28 cellular contexts compared by ENCODE assay signal in the genomic region with DNA sequence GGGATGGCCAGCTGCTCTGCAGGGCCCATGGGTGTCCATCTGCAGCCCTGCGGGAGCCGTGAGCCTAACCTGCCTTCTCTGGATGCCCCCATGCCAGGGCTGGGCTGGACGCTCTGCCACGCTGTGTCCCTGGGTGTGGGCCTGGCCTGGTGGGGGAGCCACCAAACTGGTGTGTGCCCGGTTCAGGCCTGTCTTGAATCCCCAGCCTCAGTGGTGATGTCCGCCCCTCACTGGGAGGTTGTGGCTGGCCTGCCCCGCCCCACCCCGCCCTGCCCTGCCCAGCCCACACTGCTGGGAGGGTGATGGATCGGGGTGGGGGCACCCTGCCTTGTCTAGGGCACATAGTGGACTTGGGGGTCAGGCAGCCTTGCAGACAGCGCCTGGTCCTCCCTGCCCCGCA. TPM values are rescaled to one million over a fixed set of nuclear protein-coding genes. Genes with fewer than 3 reads are reported as not detected.
"Had no signal": no experiment of that assay in that cellular context is flagged by ENCODE, and none has a peak within 500 bp of the region (broad histone marks: within the 10 kb centered on the region; RNA-seq: fewer than 3 reads in every experiment).

No MANE protein-coding gene starts in this region.

- H3K27me3 Mint-ChIP-seq: activated CD4-positive, alpha-beta memory T cell treated with anti-CD3 and anti-CD28 coated beads for 36 hours; activated naive CD8-positive, alpha-beta T cell; dendritic cell treated with granulocyte-macrophage colony-stimulating factor and Interleukin-4, amounts not matched to agents 40 ng/mL and 50 ng/mL, for 4 days had no signal

- H3K9me3 Mint-ChIP-seq: activated CD4-positive, alpha-beta memory T cell treated with anti-CD3 and anti-CD28 coated beads for 36 hours; dendritic cell treated with granulocyte-macrophage colony-stimulating factor and Interleukin-4, amounts not matched to agents 40 ng/mL and 50 ng/mL, for 4 days had no signal

- DNase-seq: activated CD4-positive, alpha-beta memory T cell treated with anti-CD3 and anti-CD28 coated beads for 36 hours; activated CD4-positive, alpha-beta T cell treated with anti-CD3 and anti-CD28 coated beads for 48 hours; activated CD4-positive, CD25-positive, alpha-beta regulatory T cell; effector memory CD4-positive, alpha-beta T cell; foreskin keratinocyte; kidney; lower lobe of right lung; mesendoderm; mucosa of descending colon; sigmoid colon; stimulated activated CD4-positive, alpha-beta T cell treated with anti-CD3 and anti-CD28 coated beads, Interleukin-15, amount 100 ng/mL, for 24 hours; stimulated activated naive CD4-positive, alpha-beta T cell; SW 1271; T-helper 17 cell; upper lobe of left lung had no signal

- H3K27ac Mint-ChIP-seq: activated CD4-positive, alpha-beta memory T cell treated with anti-CD3 and anti-CD28 coated beads for 36 hours; activated naive CD8-positive, alpha-beta T cell; dendritic cell treated with granulocyte-macrophage colony-stimulating factor and Interleukin-4, amounts not matched to agents 40 ng/mL and 50 ng/mL, for 4 days; T-helper 17 cell had no signal

- H3K27me3 ChIP-seq: adrenal gland, upper lobe of left lung had no signal

- H3K36me3 Mint-ChIP-seq: activated CD4-positive, alpha-beta memory T cell treated with anti-CD3 and anti-CD28 coated beads for 36 hours; activated naive CD8-positive, alpha-beta T cell had no signal

- FAIRE-seq: astrocyte, bronchial epithelial cell, kidney had no signal

- H3K9me3 ChIP-seq: adrenal gland, lower lobe of right lung, mucosa of descending colon, sigmoid colon, thoracic aorta, upper lobe of left lung had no signal

- H3K27ac ChIP-seq: foreskin keratinocyte, lower lobe of right lung, thoracic aorta, upper lobe of left lung had no signal

- H3K4me3 Mint-ChIP-seq: activated CD4-positive, alpha-beta memory T cell treated with anti-CD3 and anti-CD28 coated beads for 36 hours; activated naive CD8-positive, alpha-beta T cell; dendritic cell treated with granulocyte-macrophage colony-stimulating factor and Interleukin-4, amounts not matched to agents 40 ng/mL and 50 ng/mL, for 4 days; T-helper 17 cell had no signal

- H3K4me3 ChIP-seq: adrenal gland, lower lobe of right lung, mucosa of descending colon, sigmoid colon, smooth muscle cell, thoracic aorta, upper lobe of left lung had no signal

- H3K36me3 ChIP-seq: adrenal gland, thoracic aorta had no signal

- H3K4me1 ChIP-seq: foreskin keratinocyte had no signal

RNA-seq across cellular contexts. Expression of a gene that starts 50.1 kb away (rescaled TPM):
- total RNA-seq: activated CD4-positive, alpha-beta memory T cell treated with anti-CD3 and anti-CD28 coated beads for 36 hours; adrenal gland; astrocyte; bronchial epithelial cell; chondrocyte; foreskin keratinocyte; glomerular endothelial cell; kidney; left lobe of liver; lower lobe of right lung; mucosa of descending colon; osteoblast; posterior vena cava; renal cortical epithelial cell; sigmoid colon; smooth muscle cell; T-helper 17 cell; thoracic aorta; upper lobe of left lung had no signal
